ENCODE assay signal across 26 cellular contexts in genomic region chr1:43439121-43439581, GRCh38. TPM values are rescaled to one million over a fixed set of nuclear protein-coding genes. Genes with fewer than 3 reads are reported as not detected.
DNase-seq lines count a peak whose midpoint lies in the region; ATAC-seq and TF ChIP-seq lines count a peak whose summit lies in the region.
"Had no signal": no experiment of that assay in that cellular context is flagged by ENCODE, and none has a peak within 500 bp of the region (broad histone marks: within the 10 kb centered on the region; RNA-seq: fewer than 3 reads in every experiment).

No MANE protein-coding gene starts in this region.

- in situ Hi-C loops in brain microvascular endothelial cell (cut with HindIII; ENCODE audit: low pct_ligation_motif_present, low sequenced_read_pairs) = no loop called here

- H3K79me1 ChIP-seq in mesenchymal stem cell (replicated peaks; ENCODE audit: low read length, poor library complexity, severe bottlenecking) = peaks cover 2% of the 10 kb centered on the region

- H3K27ac Mint-ChIP-seq in activated naive CD4-positive, alpha-beta T cell treated with anti-CD3 and anti-CD28 coated beads, Interleukin-2, amount 10 ng/mL, durations not matched to agents 7 days and 5 days = no peak overlapping the region
- H3K27ac Mint-ChIP-seq in activated CD4-positive, alpha-beta T cell treated with anti-CD3 and anti-CD28 coated beads for 36 hours = no peak overlapping the region
- H3K27ac Mint-ChIP-seq: activated CD4-positive, alpha-beta memory T cell treated with anti-CD3 and anti-CD28 coated beads, Interleukin-2, amount 10 ng/mL, durations not matched to agents 7 days and 5 days; memory B cell; neural progenitor cell; T-helper 1 cell treated with Interleukin-12 subunit alpha and Interleukin-12 subunit beta and Interleukin-4 antibody, amounts not matched to agents 30 μg/mL and 1 μg/mL, for 36 hours had no signal

- no peaks in the 10 kb centered on the region for H3K27me3 ChIP-seq in brain microvascular endothelial cell (replicated peaks)
- H3K27me3 ChIP-seq in mesenchymal stem cell (ENCODE audit: control insufficient read depth in 1 of 2, insufficient read depth in 1 of 2, low read length in 2 of 2) = no peaks in the 10 kb centered on the region
- H3K27me3 ChIP-seq in suprapubic skin = no peaks in the 10 kb centered on the region
- H3K27me3 ChIP-seq: body of pancreas, left lung, MG63, neural progenitor cell, upper lobe of left lung had no signal

- no peaks in the 10 kb centered on the region for H3K9me3 ChIP-seq in mesenchymal stem cell (ENCODE audit: control insufficient read depth, low read length)
- no peaks in the 10 kb centered on the region for H3K9me3 ChIP-seq in suprapubic skin
- H3K9me3 ChIP-seq: body of pancreas, left lung, MG63, upper lobe of left lung had no signal

- H2BK5ac ChIP-seq in mesenchymal stem cell (ENCODE audit: low read depth, low read length, poor library complexity, severe bottlenecking) = no peak overlapping the region

- H2BK12ac ChIP-seq in mesenchymal stem cell (ENCODE audit: low read length in 2 of 2) = no peak overlapping the region

- no peaks in the 10 kb centered on the region for H3K4me1 ChIP-seq in mesenchymal stem cell (ENCODE audit: control insufficient read depth, insufficient read depth, low read depth, low read length)
- H3K4me1 ChIP-seq in suprapubic skin = peaks cover 10% of the 10 kb centered on the region
- H3K4me1 ChIP-seq: body of pancreas, left lung, neural progenitor cell had no signal

- no peak overlapping the region for H3K9ac ChIP-seq in mesenchymal stem cell (ENCODE audit: low read length)
- H3K9ac ChIP-seq: KMS-11, neural progenitor cell had no signal

- intact Hi-C loops in activated CD4-positive, alpha-beta T cell treated with anti-CD3 and anti-CD28 coated beads for 36 hours (cut with DNase I, micrococcal nuclease) = no loop called here

- no peaks in the 10 kb centered on the region for H3K27me3 Mint-ChIP-seq in activated naive CD4-positive, alpha-beta T cell treated with anti-CD3 and anti-CD28 coated beads, Interleukin-2, amount 10 ng/mL, durations not matched to agents 7 days and 5 days
- H3K27me3 Mint-ChIP-seq in activated CD4-positive, alpha-beta T cell treated with anti-CD3 and anti-CD28 coated beads for 36 hours = no peaks in the 10 kb centered on the region
- H3K27me3 Mint-ChIP-seq: activated CD4-positive, alpha-beta memory T cell treated with anti-CD3 and anti-CD28 coated beads, Interleukin-2, amount 10 ng/mL, durations not matched to agents 7 days and 5 days; memory B cell had no signal

- no peak overlapping the region for H2BK120ac ChIP-seq in mesenchymal stem cell (ENCODE audit: low read depth, low read length)

- peaks cover 72% of the 10 kb centered on the region for H3K36me3 ChIP-seq in brain microvascular endothelial cell (replicated peaks)
- H3K36me3 ChIP-seq in mesenchymal stem cell (ENCODE audit: control insufficient read depth in 1 of 2, insufficient read depth in 2 of 2, low read depth in 1 of 2, low read length in 2 of 2) = peaks cover 81 to 82% of the 10 kb centered on the region in 2 experiments
- H3K36me3 ChIP-seq in suprapubic skin = peaks cover 82% of the 10 kb centered on the region
- H3K36me3 ChIP-seq: neural progenitor cell had no signal

- no peak overlapping the region for H2BK15ac ChIP-seq in mesenchymal stem cell (ENCODE audit: low read depth, poor library complexity, severe bottlenecking)

- H3K18ac ChIP-seq in mesenchymal stem cell (ENCODE audit: low read depth in 1 of 2, low read length in 2 of 2) = no peak overlapping the region

- peak; percentile 5 for DNase-seq in activated naive CD4-positive, alpha-beta T cell treated with anti-CD3 and anti-CD28 coated beads, Interleukin-2, amount 50 U/mL, for 16 hours
- DNase-seq in activated naive CD4-positive, alpha-beta T cell treated with anti-CD3 and anti-CD28 coated beads, Interleukin-2, amount 10 ng/mL, durations not matched to agents 7 days and 5 days = no peak
- DNase-seq in brain microvascular endothelial cell (no peak), mesenchymal stem cell (no peak), suprapubic skin (ENCODE audit: low spot score in 2 of 2) (peak; percentile 55 to 67)
- no peak for DNase-seq in activated CD4-positive, alpha-beta T cell treated with anti-CD3 and anti-CD28 coated beads for 36 hours
- DNase-seq: activated CD4-positive, alpha-beta memory T cell treated with anti-CD3 and anti-CD28 coated beads, Interleukin-2, amount 10 ng/mL, durations not matched to agents 7 days and 5 days; activated gamma-delta T cell; immature natural killer cell; left lung; MG63; NCI-H524 treated with DMSO at 0.1 percent for 48 hours; PC-9; stimulated activated CD4-positive, alpha-beta T cell treated with anti-CD3 and anti-CD28 coated beads, Interleukin-4, amount 100 ng/mL, for 1 hour had no signal

- H3K4me2 ChIP-seq in mesenchymal stem cell (ENCODE audit: low read length, poor library complexity, severe bottlenecking) = no peak overlapping the region
- H3K4me2 ChIP-seq: KMS-11, neural progenitor cell, PC-9 had no signal

- no peak overlapping the region for H2AFZ ChIP-seq in mesenchymal stem cell (ENCODE audit: low read depth, low read length)
- H2AFZ ChIP-seq: neural progenitor cell, PC-9 had no signal

- peaks cover 33% of the 10 kb centered on the region for H3K36me3 Mint-ChIP-seq in activated naive CD4-positive, alpha-beta T cell treated with anti-CD3 and anti-CD28 coated beads, Interleukin-2, amount 10 ng/mL, durations not matched to agents 7 days and 5 days
- peaks cover 34% of the 10 kb centered on the region for H3K36me3 Mint-ChIP-seq in activated CD4-positive, alpha-beta T cell treated with anti-CD3 and anti-CD28 coated beads for 36 hours (ENCODE audit: low read depth)

- no peak overlapping the region for H2AK5ac ChIP-seq in mesenchymal stem cell (ENCODE audit: low read length, severe bottlenecking)

- H3K4ac ChIP-seq in mesenchymal stem cell (ENCODE audit: low read depth in 1 of 2, low read length in 2 of 2) = no peak overlapping the region

- TF ChIP-seq POLR2A in suprapubic skin (IDR thresholded peaks at IDR 0.05) = no peak

- H3K27ac ChIP-seq in brain microvascular endothelial cell (no peak overlapping the region), mesenchymal stem cell (ENCODE audit: low read length, poor library complexity, severe bottlenecking) (no peak overlapping the region), suprapubic skin (no peak overlapping the region)
- H3K27ac ChIP-seq: body of pancreas, KMS-11, left lung, neural progenitor cell, PC-9, upper lobe of left lung had no signal

- H3K9me3 Mint-ChIP-seq in activated naive CD4-positive, alpha-beta T cell treated with anti-CD3 and anti-CD28 coated beads, Interleukin-2, amount 10 ng/mL, durations not matched to agents 7 days and 5 days = no peaks in the 10 kb centered on the region
- H3K9me3 Mint-ChIP-seq in activated CD4-positive, alpha-beta T cell treated with anti-CD3 and anti-CD28 coated beads for 36 hours (ENCODE audit: low read depth) = no peaks in the 10 kb centered on the region
- H3K9me3 Mint-ChIP-seq: activated CD4-positive, alpha-beta memory T cell treated with anti-CD3 and anti-CD28 coated beads, Interleukin-2, amount 10 ng/mL, durations not matched to agents 7 days and 5 days; immature natural killer cell; memory B cell; neural progenitor cell; T-helper 1 cell treated with Interleukin-12 subunit alpha and Interleukin-12 subunit beta and Interleukin-4 antibody, amounts not matched to agents 30 μg/mL and 1 μg/mL, for 36 hours had no signal

- H4K91ac ChIP-seq in mesenchymal stem cell (ENCODE audit: low read length) = no peak overlapping the region

- peak overlapping the region; percentile 69 for H4K8ac ChIP-seq in mesenchymal stem cell (ENCODE audit: low read length)

- H3K4me1 Mint-ChIP-seq in activated naive CD4-positive, alpha-beta T cell treated with anti-CD3 and anti-CD28 coated beads, Interleukin-2, amount 10 ng/mL, durations not matched to agents 7 days and 5 days = peaks cover 5% of the 10 kb centered on the region
- no peaks in the 10 kb centered on the region for H3K4me1 Mint-ChIP-seq in activated CD4-positive, alpha-beta T cell treated with anti-CD3 and anti-CD28 coated beads for 36 hours
- H3K4me1 Mint-ChIP-seq: activated CD4-positive, alpha-beta memory T cell treated with anti-CD3 and anti-CD28 coated beads, Interleukin-2, amount 10 ng/mL, durations not matched to agents 7 days and 5 days; immature natural killer cell; memory B cell had no signal

- CTCF ChIA-PET in activated naive CD4-positive, alpha-beta T cell treated with anti-CD3 and anti-CD28 coated beads, Interleukin-2, amount 10 ng/mL, durations not matched to agents 7 days and 5 days (lab: Charles Lee) = interaction anchor here (1.6 kb wide), 1 partner anchor 23 kb away, joined by 3 read pairs; no protein-coding TSS in a partner anchor
- CTCF ChIA-PET in activated CD4-positive, alpha-beta T cell treated with anti-CD3 and anti-CD28 coated beads for 36 hours (lab: Charles Lee) = no interaction called here

- TF ChIP-seq CTCF in brain microvascular endothelial cell (IDR thresholded peaks at IDR 0.05; ENCODE audit: low read depth, low read length, missing control alignments) (peak; percentile 7), suprapubic skin (IDR thresholded peaks at IDR 0.05) (no peak)

- POLR2A ChIA-PET in activated CD4-positive, alpha-beta T cell treated with anti-CD3 and anti-CD28 coated beads for 36 hours (lab: Charles Lee) = no interaction called here

- H3K23ac ChIP-seq in mesenchymal stem cell (ENCODE audit: low read length in 2 of 2) = no peak overlapping the region

- WGBS in mesenchymal stem cell = 94% methylated on average over 8 of the region's 8 CpGs
- 97% methylated on average over 8 of the region's 8 CpGs for WGBS in suprapubic skin

- H3K4me3 ChIP-seq in brain microvascular endothelial cell (ENCODE audit: low read depth, low read length) = no peak overlapping the region
- H3K4me3 ChIP-seq in mesenchymal stem cell (ENCODE audit: insufficient read depth in 1 of 2, low read depth in 1 of 2, low read length in 2 of 2) = no peak overlapping the region
- no peak overlapping the region for H3K4me3 ChIP-seq in suprapubic skin
- H3K4me3 ChIP-seq: body of pancreas, left lung, MG63, neural progenitor cell, PC-9, upper lobe of left lung had no signal

- ATAC-seq in activated CD4-positive, alpha-beta T cell treated with anti-CD3 and anti-CD28 coated beads for 36 hours = no peak
- ATAC-seq in HG03039 (IDR thresholded peaks at IDR 0.05; ENCODE audit: unreplicated experiment) (no peak), HG03025 (IDR thresholded peaks at IDR 0.05; ENCODE audit: low FRiP score, unreplicated experiment) (no peak)
- ATAC-seq: activated CD4-positive, CD25-positive, alpha-beta regulatory T cell treated with anti-CD3 and anti-CD28 coated beads, Interleukin-2, amount 50 U/mL, for 24 hours; body of pancreas; left lung; Right ventricle myocardium inferior; sciatic nerve; SK-N-SH treated with all-trans-retinoic acid at 6 μM for 48 hours had no signal

- H3K14ac ChIP-seq in mesenchymal stem cell (ENCODE audit: low read length in 2 of 2) = no peak overlapping the region

- no peak for TF ChIP-seq EP300 in suprapubic skin (IDR thresholded peaks at IDR 0.05)

- no peak overlapping the region for H3K4me3 Mint-ChIP-seq in activated naive CD4-positive, alpha-beta T cell treated with anti-CD3 and anti-CD28 coated beads, Interleukin-2, amount 10 ng/mL, durations not matched to agents 7 days and 5 days
- no peak overlapping the region for H3K4me3 Mint-ChIP-seq in activated CD4-positive, alpha-beta T cell treated with anti-CD3 and anti-CD28 coated beads for 36 hours
- H3K4me3 Mint-ChIP-seq: activated CD4-positive, alpha-beta memory T cell treated with anti-CD3 and anti-CD28 coated beads, Interleukin-2, amount 10 ng/mL, durations not matched to agents 7 days and 5 days; immature natural killer cell; memory B cell; neural progenitor cell; T-helper 1 cell treated with Interleukin-12 subunit alpha and Interleukin-12 subunit beta and Interleukin-4 antibody, amounts not matched to agents 30 μg/mL and 1 μg/mL, for 36 hours had no signal

RNA-seq across cellular contexts. Expression of gene HYI, which starts 14.6 kb away (rescaled TPM):
- polyA plus RNA-seq in mesenchymal stem cell (2013, experiment 1 of 2) = 20.4 TPM
- 19.0 TPM for polyA plus RNA-seq in mesenchymal stem cell (2013, experiment 2 of 2)
- 10 to 100 TPM; 27.8 to 55.8 (median 39.5) TPM for total RNA-seq in suprapubic skin
- total RNA-seq in activated CD4-positive, alpha-beta T cell treated with anti-CD3 and anti-CD28 coated beads for 36 hours = 10 to 100 TPM; 10.8 to 13.5 TPM

RNA-seq across cellular contexts. Expression of gene SZT2, which starts 49.5 kb away (rescaled TPM):
- 7.6 TPM for polyA plus RNA-seq in mesenchymal stem cell (2013, experiment 1 of 2)
- polyA plus RNA-seq in mesenchymal stem cell (2013, experiment 2 of 2) = 6.2 TPM
- 100 to 1,000 TPM in 1 of 4 donors, 10 to 100 TPM in 3; 44.2 to 132 (median 65.5) TPM for total RNA-seq in suprapubic skin
- 10 to 100 TPM; 33.6 to 36.3 TPM for total RNA-seq in activated CD4-positive, alpha-beta T cell treated with anti-CD3 and anti-CD28 coated beads for 36 hours

RNA-seq across cellular contexts. Expression of gene MED8, which starts 49.6 kb away (rescaled TPM):
- polyA plus RNA-seq in mesenchymal stem cell (2013, experiment 1 of 2) = 57.8 TPM
- polyA plus RNA-seq in mesenchymal stem cell (2013, experiment 2 of 2) = 59.6 TPM
- total RNA-seq in suprapubic skin = 10 to 100 TPM; 26.8 to 43.2 (median 40.3) TPM
- 10 to 100 TPM; 32.3 to 36.6 TPM for total RNA-seq in activated CD4-positive, alpha-beta T cell treated with anti-CD3 and anti-CD28 coated beads for 36 hours

Comparison
In these comparisons a context has a peak if more than half of its experiments do, and no peak if none do; other contexts are left out.
1. DNase-seq: peak in activated naive CD4-positive, alpha-beta T cell treated with anti-CD3 and anti-CD28 coated beads, Interleukin-2, amount 50 U/mL, for 16 hours (single experiment) and suprapubic skin (2 of 2); none in activated naive CD4-positive, alpha-beta T cell treated with anti-CD3 and anti-CD28 coated beads, Interleukin-2, amount 10 ng/mL, durations not matched to agents 7 days and 5 days (single experiment), brain microvascular endothelial cell (single experiment), mesenchymal stem cell (single experiment) and activated CD4-positive, alpha-beta T cell treated with anti-CD3 and anti-CD28 coated beads for 36 hours (single experiment).